Comparison of ENCODE assay signal across 9 cellular contexts in the genomic region with DNA sequence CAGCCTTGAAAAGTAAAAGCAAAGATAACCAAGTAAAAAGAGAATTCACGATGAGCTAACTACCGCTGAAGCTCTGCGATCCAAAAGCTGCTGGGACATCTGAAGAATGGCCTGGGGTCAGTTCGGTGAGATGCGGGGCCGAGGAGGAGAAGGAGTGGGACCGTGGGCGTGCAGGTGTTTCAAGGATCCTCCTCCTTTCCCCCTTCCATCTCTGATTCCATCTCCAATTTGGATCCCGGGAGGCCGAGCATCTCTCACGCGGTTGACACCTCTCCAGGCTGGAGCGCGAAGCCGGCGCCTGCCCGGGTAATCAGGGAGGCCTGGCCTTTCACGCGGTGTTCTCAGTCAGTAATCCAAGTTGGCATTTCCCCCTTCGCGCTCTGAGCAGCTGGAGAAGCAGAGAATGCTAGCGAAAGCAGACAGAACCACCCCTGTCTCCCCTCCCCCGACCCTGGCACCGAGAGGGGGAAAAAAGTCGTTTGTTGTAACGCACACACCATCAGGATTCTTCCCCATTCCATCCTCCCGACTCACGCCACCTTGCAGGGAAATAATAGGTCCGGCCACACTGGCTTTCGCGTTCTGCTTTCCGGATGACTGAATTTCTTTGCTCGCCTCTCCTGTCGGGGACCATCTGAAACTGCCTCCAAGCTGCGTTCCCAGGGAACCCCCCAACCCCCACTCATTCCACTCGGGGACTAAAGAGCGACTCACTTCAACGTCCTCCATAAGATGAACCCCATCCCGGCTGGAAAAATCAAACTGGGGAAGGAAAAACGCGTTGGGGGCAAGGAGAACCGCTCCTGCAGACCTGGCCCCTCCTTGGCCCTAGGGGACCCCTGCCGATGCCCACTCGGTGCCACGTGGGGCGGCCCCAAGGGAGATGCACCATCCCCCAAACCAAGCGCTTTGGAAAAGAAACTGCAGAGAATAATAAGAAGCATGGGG. TPM values are rescaled to one million over a fixed set of nuclear protein-coding genes. Genes with fewer than 3 reads are reported as not detected.
DNase-seq lines count a peak whose midpoint lies in the region; ATAC-seq and TF ChIP-seq lines count a peak whose summit lies in the region.
"Had no signal": no experiment of that assay in that cellular context is flagged by ENCODE, and none has a peak within 500 bp of the region (broad histone marks: within the 10 kb centered on the region; RNA-seq: fewer than 3 reads in every experiment).

No MANE protein-coding gene starts in this region.

- no TSS peak for BruUV-seq in PC-3 (replicated peaks; lab: Mats Ljungman, UMichigan)

- WGBS in smooth muscle cell (ENCODE audit: low lambda C conversion rate): 7% methylated on average over 47 of the region's 47 CpGs

- H3K27me3 ChIP-seq in PC-3 (ENCODE audit: low read length) (peaks cover 46% of the 10 kb centered on the region), smooth muscle cell (ENCODE audit: low read depth) (peaks cover 100% of the 10 kb centered on the region)

- H4K20me1 ChIP-seq in PC-3 (ENCODE audit: low read length) (no peaks in the 10 kb centered on the region), smooth muscle cell (ENCODE audit: low read depth) (no peaks in the 10 kb centered on the region)

- H3K4me1 ChIP-seq in PC-3 (ENCODE audit: insufficient read depth, low read length) (0 out of 2 replicates have a peak, but pooled peaks cover 7% of the 10 kb centered on the region), smooth muscle cell (ENCODE audit: low read depth) (peaks cover 29% of the 10 kb centered on the region)

- peak; percentile 10 for DNase-seq in NCI-H2171 treated with DMSO at 0.1 percent for 48 hours (lab: John Stamatoyannopoulos, UW)
- DNase-seq in NCI-H2171 (lab: John Stamatoyannopoulos, UW): no peak
- peak; percentile 35 for DNase-seq in PC-3
- peak; percentile 67 for DNase-seq in epithelial cell of esophagus (ENCODE audit: low read depth)
- no peak for DNase-seq in smooth muscle cell (lab: John Stamatoyannopoulos, UW; ENCODE audit: unreplicated experiment)
- DNase-seq in UCSD-AML1 (lab: John Stamatoyannopoulos, UW; ENCODE audit: unreplicated experiment): no peak

- H2AFZ ChIP-seq in PC-3 (ENCODE audit: low read length) (peak overlapping the region; percentile 50; the same call in 1 of the 2 replicates), smooth muscle cell (ENCODE audit: low read depth) (no peak overlapping the region)

- H3K9ac ChIP-seq in PC-3 (ENCODE audit: low read length) (no peak overlapping the region), smooth muscle cell (ENCODE audit: low read depth) (no peak overlapping the region)

- POLR2A ChIA-PET in PC-3 (lab: Charles Lee; ENCODE audit: unreplicated experiment): no interaction called here

- H3K4me3 ChIP-seq in PC-3 (ENCODE audit: low read length) (peak overlapping the region; percentile 58), epithelial cell of esophagus (ENCODE audit: low read length) (peak overlapping the region; percentile 21), smooth muscle cell (no peak overlapping the region)

- H3K27ac ChIP-seq in PC-3 (ENCODE audit: low read length): no peak overlapping the region
- no peak overlapping the region for H3K27ac ChIP-seq in smooth muscle cell (ENCODE audit: low read depth)

- no peak; the same call in 1 of the 2 replicates for ATAC-seq in PC-3
- no peak for ATAC-seq in HG02884 (IDR thresholded peaks at IDR 0.05; ENCODE audit: unreplicated experiment)
- no peak for ATAC-seq in GM19463 (IDR thresholded peaks at IDR 0.05; ENCODE audit: unreplicated experiment)

- intact Hi-C loops in PC-3 (cut with micrococcal nuclease): no loop called here

- H3K9me3 ChIP-seq in PC-3 (ENCODE audit: low read length) (no peaks in the 10 kb centered on the region), smooth muscle cell (replicated peaks; ENCODE audit: low read depth) (no peaks in the 10 kb centered on the region)

- H3K36me3 ChIP-seq in PC-3 (ENCODE audit: low read depth, low read length): no peaks in the 10 kb centered on the region
- H3K36me3 ChIP-seq in smooth muscle cell (ENCODE audit: low read depth): no peaks in the 10 kb centered on the region

- H3K4me2 ChIP-seq in PC-3 (ENCODE audit: low read length) (peak overlapping the region; percentile 75), smooth muscle cell (peak overlapping the region; percentile 75)

- H3K9me2 ChIP-seq in PC-3 (replicated peaks; ENCODE audit: low read length): no peaks in the 10 kb centered on the region

- TF ChIP-seq CTCF in PC-3 (conservative IDR thresholded peaks at IDR 0.05; ENCODE audit: low read depth, low read length) (no peak), epithelial cell of esophagus (IDR thresholded peaks at IDR 0.05; ENCODE audit: insufficient read depth, low read depth, low read length, missing control alignments) (no peak), smooth muscle cell (IDR thresholded peaks at IDR 0.05; ENCODE audit: borderline replicate concordance, insufficient read depth, poor library complexity, severe bottlenecking) (no peak)

- CTCF ChIA-PET in PC-3 (lab: Charles Lee): no interaction called here

- H3K79me2 ChIP-seq in PC-3 (ENCODE audit: low read length) (no peaks in the 10 kb centered on the region), smooth muscle cell (ENCODE audit: low read depth) (no peaks in the 10 kb centered on the region)

- H3F3A ChIP-seq in PC-3 (ENCODE audit: low read length, unreplicated experiment): no peaks in the 10 kb centered on the region
- no peaks in the 10 kb centered on the region for H3F3A ChIP-seq in smooth muscle cell (ENCODE audit: low read depth)

RNA-seq across cellular contexts. Expression of gene NEUROG2, which starts 6.5 kb away (rescaled TPM):
- not detected in 2 replicates for total RNA-seq in PC-3 (2014; rRNA removed)
- total RNA-seq in smooth muscle cell: not detected in 2 replicates
- not detected in 2 replicates for polyA plus RNA-seq in smooth muscle cell
- polyA plus RNA-seq: BJ had no signal

Comparison
In these comparisons a context has a peak if more than half of its experiments do, and no peak if none do; other contexts are left out.
1. DNase-seq: peak in NCI-H2171 treated with DMSO at 0.1 percent for 48 hours (single experiment), PC-3 (single experiment) and epithelial cell of esophagus (single experiment); none in NCI-H2171 (single experiment), smooth muscle cell (single experiment) and UCSD-AML1 (single experiment).